In genomic region chr6:130152908-130153510, GRCh38 we compare ENCODE assay signal across 19 cellular contexts.
A peak's percentile ranks its signal among the peaks of the same experiment; 100 is the strongest.
DNase-seq lines count a peak whose midpoint lies in the region; ATAC-seq, FAIRE-seq and TF ChIP-seq lines count a peak whose summit lies in the region.
"Had no signal": no experiment of that assay in that cellular context is flagged by ENCODE, and none has a peak within 500 bp of the region (broad histone marks: within the 10 kb centered on the region; RNA-seq: fewer than 3 reads in every experiment).

No MANE protein-coding gene starts in this region.

- TF ChIP-seq RAD21 in HepG2 (CRISPR knock-in tag; IDR thresholded peaks at IDR 0.05) = no peak

- WGBS in HepG2 (ENCODE audit: low lambda C conversion rate) = 28% methylated on average over 6 of the region's 6 CpGs
- WGBS in right lobe of liver (ENCODE audit: insufficient coverage, low coverage, low lambda C conversion rate, missing lambda C conversion rate) = 79% methylated on average over 6 of the region's 6 CpGs

- H3K79me2 ChIP-seq in HepG2 (ENCODE audit: insufficient read depth, low read length) = no peaks in the 10 kb centered on the region

- no peak overlapping the region for H3K4me2 ChIP-seq in HepG2 (ENCODE audit: low read depth, low read length)
- H3K4me2 ChIP-seq: BLaER1, GM23338 had no signal

- TF ChIP-seq CTCF in HepG2 (CRISPR knock-in tag; IDR thresholded peaks at IDR 0.05) (no peak), right lobe of liver (IDR thresholded peaks at IDR 0.05) (no peak), retinal pigment epithelial cell (conservative IDR thresholded peaks at IDR 0.05; ENCODE audit: low read depth, low read length) (no peak)

- H3K9ac ChIP-seq in HepG2 (ENCODE audit: insufficient read depth, low read depth, low read length) = no peak overlapping the region
- H3K9ac ChIP-seq: BLaER1 had no signal

- POLR2A ChIA-PET in HepG2 (lab: Yijun Ruan, JAX) = no interaction called here

- H3K27ac ChIP-seq in HepG2 (ENCODE audit: extremely low read length, insufficient read depth, low read length) (no peak overlapping the region), right lobe of liver (no peak overlapping the region)
- H3K27ac ChIP-seq: 22Rv1, BLaER1, HL-60 had no signal

- no peak overlapping the region for H3K4me3 ChIP-seq in HepG2 (replicated peaks in 1 of 3; ENCODE audit: insufficient read depth in 1 of 3, low read depth in 2 of 3, low read length in 3 of 3)
- H3K4me3 ChIP-seq in right lobe of liver = no peak overlapping the region
- H3K4me3 ChIP-seq in retinal pigment epithelial cell (ENCODE audit: low read length) = no peak overlapping the region
- H3K4me3 ChIP-seq: BLaER1, GM23338 had no signal

- no TSS peak for BruUV-seq in HepG2 (replicated peaks; lab: Mats Ljungman, UMichigan)

- no peak for TF ChIP-seq EP300 in HepG2 (IDR thresholded peaks at IDR 0.05; ENCODE audit: low read depth in 2 of 2, low read length in 2 of 2)
- no peak for TF ChIP-seq EP300 in HepG2 (CRISPR knock-in tag; IDR thresholded peaks at IDR 0.05; ENCODE audit: borderline replicate concordance)

- no peak overlapping the region for H2AFZ ChIP-seq in HepG2 (ENCODE audit: low read length)
- H2AFZ ChIP-seq: GM23338 had no signal

- ATAC-seq in HepG2 (no peak), right lobe of liver (no peak), GM19397 (IDR thresholded peaks at IDR 0.05; ENCODE audit: unreplicated experiment) (no peak)
- ATAC-seq: GM23338 had no signal

- H3K36me3 ChIP-seq in HepG2 (replicated peaks in 1 of 2; ENCODE audit: control insufficient read depth in 1 of 2, insufficient read depth in 2 of 2, low read length in 2 of 2) = no peaks in the 10 kb centered on the region
- H3K36me3 ChIP-seq in right lobe of liver = no peaks in the 10 kb centered on the region
- H3K36me3 ChIP-seq: BLaER1 had no signal

- H3K9me3 ChIP-seq in HepG2 (ENCODE audit: low read length) (no peaks in the 10 kb centered on the region), right lobe of liver (no peaks in the 10 kb centered on the region)
- H3K9me3 ChIP-seq: BLaER1 had no signal

- CTCF ChIA-PET in HepG2 (lab: Yijun Ruan, JAX; ENCODE audit: low intra/inter-chr PET ratio, low total read pairs) = no interaction called here

- H3K4me1 ChIP-seq in HepG2 (ENCODE audit: insufficient read depth, low read length) = no peaks in the 10 kb centered on the region
- H3K4me1 ChIP-seq in right lobe of liver = no peaks in the 10 kb centered on the region
- H3K4me1 ChIP-seq: BLaER1 had no signal

- DNase-seq in HepG2 (ENCODE audit: low spot score) (no peak), right lobe of liver (no peak), NCI-H524 treated with DMSO at 0.1 percent for 48 hours (lab: John Stamatoyannopoulos, UW) (peak; percentile 65), amniotic epithelial cell (ENCODE audit: low read depth) (peak; percentile 59), retinal pigment epithelial cell (ENCODE audit: low read depth) (peak; percentile 93), NCI-H510A treated with DMSO at 0.1 percent for 48 hours (lab: John Stamatoyannopoulos, UW) (no peak)
- DNase-seq in activated CD4-positive, alpha-beta T cell treated with anti-CD3 and anti-CD28 coated beads for 48 hours = no peak
- DNase-seq: AML-193, Calu3, DMS153, DMS79 treated with DMSO at 0.1 percent for 48 hours, EL, GDM1, H7 had no signal

- no peaks in the 10 kb centered on the region for H4K20me1 ChIP-seq in HepG2 (ENCODE audit: insufficient read depth, low read length)
- H4K20me1 ChIP-seq: BLaER1 had no signal

- intact Hi-C loops in HepG2 (cut with micrococcal nuclease; ENCODE audit: unreplicated experiment) (no loop called here), right lobe of liver (cut with DNase I) (no loop called here)

- in situ Hi-C loops in HepG2 (cut with HindIII; ENCODE audit: extremely low pct_ligation_motif_present, low pct_unique_long_range_greater_than_20kb) = no loop called here

- H3K27me3 ChIP-seq in HepG2 (ENCODE audit: control insufficient read depth in 1 of 2, insufficient read depth in 2 of 2, low read length in 2 of 2) (peaks cover 0 to 6% of the 10 kb centered on the region in 2 experiments; a peak in 1 of 5 replicates), right lobe of liver (no peaks in the 10 kb centered on the region)
- H3K27me3 ChIP-seq: BLaER1 had no signal

- TF ChIP-seq POLR2A in HepG2 (IDR thresholded peaks at IDR 0.05; ENCODE audit: insufficient read depth in 1 of 2, low read depth in 2 of 2, low read length in 2 of 2) (no peak), right lobe of liver (IDR thresholded peaks at IDR 0.05) (no peak)

- no peak for FAIRE-seq in HepG2 (lab: Jason Lieb, UNC)

TF ChIP-seq in HepG2, 621 proteins besides CTCF, POLR2A, EP300 and RAD21:
- TF ChIP-seq MNT (IDR thresholded peaks at IDR 0.05) (peak; percentile 91), GMEB2 (CRISPR knock-in tag; IDR thresholded peaks at IDR 0.05; ENCODE audit: low read depth) (no peak)

Comparison
In these comparisons a context has a peak if more than half of its experiments do, and no peak if none do; other contexts are left out.
1. DNase-seq: peak in NCI-H524 treated with DMSO at 0.1 percent for 48 hours (single experiment), amniotic epithelial cell (single experiment) and retinal pigment epithelial cell (single experiment); none in HepG2 (single experiment), right lobe of liver (0 of 3), activated CD4-positive, alpha-beta T cell treated with anti-CD3 and anti-CD28 coated beads for 48 hours (single experiment) and NCI-H510A treated with DMSO at 0.1 percent for 48 hours (single experiment).